In the genomic region with DNA sequence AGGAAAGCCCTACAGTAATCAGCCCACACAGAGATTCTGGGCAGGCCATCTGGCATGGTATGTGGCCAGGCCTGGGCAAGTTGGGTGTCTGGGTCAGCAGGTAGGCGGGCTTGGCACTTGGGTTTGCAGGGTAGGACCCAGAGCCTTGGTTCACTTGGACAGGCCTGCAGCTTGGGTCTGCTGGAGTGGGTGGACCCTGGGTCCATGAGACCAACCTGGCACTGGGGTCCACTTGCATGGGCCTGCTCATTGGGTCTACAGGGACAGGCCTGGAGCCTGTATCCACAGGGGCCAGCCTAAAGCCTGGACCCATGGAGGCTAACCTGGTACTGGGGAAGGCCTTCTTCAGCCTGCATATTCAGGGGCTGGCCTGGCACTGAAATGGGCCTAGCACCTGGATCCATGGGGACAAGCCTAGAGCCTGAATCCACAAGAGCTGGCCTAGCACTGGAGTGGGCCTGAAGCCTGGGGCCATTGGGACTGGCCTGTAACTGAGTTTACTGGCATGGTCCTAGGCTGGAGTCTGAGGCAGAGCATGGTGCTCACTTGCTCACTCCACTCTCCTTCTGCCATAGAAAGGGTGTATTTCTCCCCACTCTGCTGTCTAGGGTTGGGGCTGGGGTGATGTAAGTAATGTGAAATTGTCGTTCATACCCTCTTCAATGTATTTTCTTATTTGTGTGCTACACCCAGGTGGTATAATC, we compare ENCODE assay signal across 31 cellular contexts.
"Had no signal": no experiment of that assay in that cellular context is flagged by ENCODE, and none has a peak within 500 bp of the region (broad histone marks: within the 10 kb centered on the region; RNA-seq: fewer than 3 reads in every experiment).

No MANE protein-coding gene starts in this region.

- H3K4me1 Mint-ChIP-seq: activated CD4-positive, alpha-beta memory T cell treated with anti-CD3 and anti-CD28 coated beads, Interleukin-2, amount 10 ng/mL, durations not matched to agents 7 days and 5 days; activated CD8-positive, alpha-beta memory T cell treated with anti-CD3 and anti-CD28 coated beads, Interleukin-2, amount 10 ng/mL, durations not matched to agents 7 days and 5 days; activated naive CD4-positive, alpha-beta T cell treated with anti-CD3 and anti-CD28 coated beads, Interleukin-2, amount 10 ng/mL, durations not matched to agents 7 days and 5 days; activated naive CD8-positive, alpha-beta T cell treated with anti-CD3 and anti-CD28 coated beads, Interleukin-2, amount 50 U/mL, for 24 hours; brain had no signal

- DNase-seq: activated CD4-positive, alpha-beta memory T cell treated with anti-CD3 and anti-CD28 coated beads, Interleukin-2, amount 10 ng/mL, durations not matched to agents 7 days and 5 days; activated CD4-positive, alpha-beta T cell treated with anti-CD3 and anti-CD28 coated beads for 1 hour; activated CD4-positive, alpha-beta T cell treated with anti-CD3 and anti-CD28 coated beads for 48 hours; activated CD4-positive, CD25-positive, alpha-beta regulatory T cell; activated CD8-positive, alpha-beta memory T cell treated with anti-CD3 and anti-CD28 coated beads for 24 hours; activated CD8-positive, alpha-beta memory T cell treated with anti-CD3 and anti-CD28 coated beads, Interleukin-2, amount 10 ng/mL, durations not matched to agents 7 days and 5 days; activated CD8-positive, alpha-beta memory T cell treated with anti-CD3 and anti-CD28 coated beads, Interleukin-2, amount 50 U/mL, for 48 hours; activated effector memory CD4-positive, alpha-beta T cell treated with Interleukin-2 at 50 U/mL for 16 hours; activated naive CD4-positive, alpha-beta T cell treated with anti-CD3 and anti-CD28 coated beads, Interleukin-2, amount 10 ng/mL, durations not matched to agents 7 days and 5 days; activated naive CD8-positive, alpha-beta T cell treated with anti-CD3 and anti-CD28 coated beads, Interleukin-2, amount 50 U/mL, for 24 hours; activated T-cell treated with anti-CD3 and anti-CD28 coated beads, Interleukin-2, amount 50 U/mL, for 48 hours; anterior cingulate cortex; MG63; MV-4-11; NCI-H1092; NCI-H1436 treated with DMSO at 0.1 percent for 48 hours; NCI-H1694 treated with DMSO at 0.1 percent for 48 hours; NCI-H2029; NCI-H345; NCI-H524 treated with DMSO at 0.1 percent for 48 hours; Peyer's patch; Right ventricle myocardium superior; RPMI8226; SW 1271; T-helper 1 cell; T-helper 2 cell; T-helper 9 cell had no signal

- H3K27me3 ChIP-seq: MG63, Peyer's patch had no signal

- H3K9me3 ChIP-seq: Peyer's patch had no signal

- H3K36me3 Mint-ChIP-seq: activated CD8-positive, alpha-beta memory T cell treated with anti-CD3 and anti-CD28 coated beads, Interleukin-2, amount 10 ng/mL, durations not matched to agents 7 days and 5 days; activated naive CD4-positive, alpha-beta T cell treated with anti-CD3 and anti-CD28 coated beads, Interleukin-2, amount 10 ng/mL, durations not matched to agents 7 days and 5 days; activated naive CD8-positive, alpha-beta T cell; brain had no signal

- H3K27ac ChIP-seq: Peyer's patch, VCaP had no signal

- ATAC-seq: activated CD8-positive, alpha-beta memory T cell treated with anti-CD3 and anti-CD28 coated beads, Interleukin-2, amount 10 ng/mL, durations not matched to agents 7 days and 5 days; activated naive CD8-positive, alpha-beta T cell treated with anti-CD3 and anti-CD28 coated beads, Interleukin-2, amount 50 U/mL, for 24 hours; K562 had no signal

- H3K4me3 Mint-ChIP-seq: activated CD4-positive, alpha-beta memory T cell treated with anti-CD3 and anti-CD28 coated beads, Interleukin-2, amount 10 ng/mL, durations not matched to agents 7 days and 5 days; activated CD8-positive, alpha-beta memory T cell treated with anti-CD3 and anti-CD28 coated beads, Interleukin-2, amount 10 ng/mL, durations not matched to agents 7 days and 5 days; activated naive CD4-positive, alpha-beta T cell treated with anti-CD3 and anti-CD28 coated beads, Interleukin-2, amount 10 ng/mL, durations not matched to agents 7 days and 5 days; activated naive CD8-positive, alpha-beta T cell; activated naive CD8-positive, alpha-beta T cell treated with anti-CD3 and anti-CD28 coated beads, Interleukin-2, amount 50 U/mL, for 24 hours; brain had no signal

- H3K36me3 ChIP-seq: MG63, Peyer's patch had no signal

- H3K27me3 Mint-ChIP-seq: activated CD8-positive, alpha-beta memory T cell treated with anti-CD3 and anti-CD28 coated beads, Interleukin-2, amount 10 ng/mL, durations not matched to agents 7 days and 5 days; activated naive CD4-positive, alpha-beta T cell treated with anti-CD3 and anti-CD28 coated beads, Interleukin-2, amount 10 ng/mL, durations not matched to agents 7 days and 5 days; activated naive CD8-positive, alpha-beta T cell; activated naive CD8-positive, alpha-beta T cell treated with anti-CD3 and anti-CD28 coated beads, Interleukin-2, amount 50 U/mL, for 24 hours; brain had no signal

- H3K4me1 ChIP-seq: Peyer's patch had no signal

- H3K4me3 ChIP-seq: K562, MG63, Peyer's patch had no signal

- H3K9me3 Mint-ChIP-seq: activated CD4-positive, alpha-beta memory T cell treated with anti-CD3 and anti-CD28 coated beads, Interleukin-2, amount 10 ng/mL, durations not matched to agents 7 days and 5 days; activated naive CD4-positive, alpha-beta T cell treated with anti-CD3 and anti-CD28 coated beads, Interleukin-2, amount 10 ng/mL, durations not matched to agents 7 days and 5 days had no signal

- H3K27ac Mint-ChIP-seq: activated CD4-positive, alpha-beta memory T cell treated with anti-CD3 and anti-CD28 coated beads, Interleukin-2, amount 10 ng/mL, durations not matched to agents 7 days and 5 days; activated CD8-positive, alpha-beta memory T cell treated with anti-CD3 and anti-CD28 coated beads, Interleukin-2, amount 10 ng/mL, durations not matched to agents 7 days and 5 days; activated naive CD4-positive, alpha-beta T cell treated with anti-CD3 and anti-CD28 coated beads, Interleukin-2, amount 10 ng/mL, durations not matched to agents 7 days and 5 days; activated naive CD8-positive, alpha-beta T cell; activated naive CD8-positive, alpha-beta T cell treated with anti-CD3 and anti-CD28 coated beads, Interleukin-2, amount 50 U/mL, for 24 hours; brain had no signal
